In the genomic region with DNA sequence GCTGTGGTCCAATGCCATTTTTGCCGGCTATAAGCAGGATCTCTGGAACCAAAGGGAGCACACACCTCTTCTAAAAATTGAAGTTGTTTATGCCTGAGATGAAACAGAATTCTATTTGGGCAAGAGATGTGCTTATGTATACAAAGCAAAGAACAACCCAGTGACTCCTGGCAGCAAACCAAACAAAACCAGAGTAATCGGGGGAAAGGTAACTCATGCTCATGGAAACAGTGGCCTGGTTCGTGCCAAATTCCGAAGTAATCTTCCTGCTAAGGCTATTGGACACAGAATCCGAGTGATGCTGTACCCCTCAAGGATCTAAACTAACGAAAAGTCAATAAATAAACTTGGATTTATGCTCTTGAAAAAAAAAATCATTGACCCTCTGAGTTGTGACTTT, we compare ENCODE assay signal across 35 cellular contexts.
"Had no signal": no experiment of that assay in that cellular context is flagged by ENCODE, and none has a peak within 500 bp of the region (broad histone marks: within the 10 kb centered on the region; RNA-seq: fewer than 3 reads in every experiment).

No MANE protein-coding gene starts in this region.

- H2AFZ ChIP-seq: PC-9 had no signal

- H3K4me1 Mint-ChIP-seq: activated B cell treated with CpG ODN at 0.5 μM for 24 hours; activated naive CD4-positive, alpha-beta T cell treated with anti-CD3 and anti-CD28 coated beads, Interleukin-2, amount 10 ng/mL, durations not matched to agents 7 days and 5 days; activated naive CD8-positive, alpha-beta T cell treated with anti-CD3 and anti-CD28 coated beads for 36 hours had no signal

- H3K36me3 Mint-ChIP-seq: activated CD4-positive, alpha-beta memory T cell treated with anti-CD3 and anti-CD28 coated beads for 36 hours; activated naive CD4-positive, alpha-beta T cell treated with anti-CD3 and anti-CD28 coated beads, Interleukin-2, amount 10 ng/mL, durations not matched to agents 7 days and 5 days; activated naive CD8-positive, alpha-beta T cell treated with anti-CD3 and anti-CD28 coated beads for 36 hours had no signal

- H3K4me2 ChIP-seq: PC-9 had no signal

- H3K27me3 ChIP-seq: brain microvascular endothelial cell, cardiac muscle cell had no signal

- H3K27ac Mint-ChIP-seq: activated B cell treated with CpG ODN at 0.5 μM for 24 hours; activated CD4-positive, alpha-beta memory T cell treated with anti-CD3 and anti-CD28 coated beads for 36 hours; activated naive CD4-positive, alpha-beta T cell treated with anti-CD3 and anti-CD28 coated beads, Interleukin-2, amount 10 ng/mL, durations not matched to agents 7 days and 5 days; activated naive CD8-positive, alpha-beta T cell treated with anti-CD3 and anti-CD28 coated beads for 36 hours had no signal

- H3K9me3 Mint-ChIP-seq: activated B cell treated with CpG ODN at 0.5 μM for 24 hours; activated CD4-positive, alpha-beta memory T cell treated with anti-CD3 and anti-CD28 coated beads for 36 hours; activated naive CD4-positive, alpha-beta T cell treated with anti-CD3 and anti-CD28 coated beads, Interleukin-2, amount 10 ng/mL, durations not matched to agents 7 days and 5 days; activated naive CD8-positive, alpha-beta T cell treated with anti-CD3 and anti-CD28 coated beads for 36 hours had no signal

- H3K27ac ChIP-seq: brain microvascular endothelial cell, cardiac muscle cell, PC-9, RWPE1, VCaP had no signal

- DNase-seq: activated B cell treated with CpG ODN at 0.5 μM for 24 hours; activated CD4-positive, alpha-beta memory T cell treated with anti-CD3 and anti-CD28 coated beads for 36 hours; activated CD4-positive, alpha-beta T cell treated with anti-CD3 and anti-CD28 coated beads for 4 hours; activated CD4-positive, alpha-beta T cell treated with anti-CD3 and anti-CD28 coated beads, Interleukin-2, amount 50 U/mL, for 1 hour; activated CD4-positive, CD25-positive, alpha-beta regulatory T cell treated with anti-CD3 and anti-CD28 coated beads, Interleukin-2, amount 50 U/mL, for 72 hours; activated CD8-positive, alpha-beta memory T cell treated with anti-CD3 and anti-CD28 coated beads, Interleukin-2, amount 50 U/mL, for 4 hours; activated effector memory CD4-positive, alpha-beta T cell treated with Interleukin-2 at 50 U/mL for 16 hours; activated naive CD4-positive, alpha-beta T cell treated with anti-CD3 and anti-CD28 coated beads, Interleukin-2, amount 10 ng/mL, durations not matched to agents 7 days and 5 days; activated naive CD8-positive, alpha-beta T cell treated with anti-CD3 and anti-CD28 coated beads for 36 hours; activated T-cell treated with anti-CD3 and anti-CD28 coated beads, Interleukin-2, amount 50 U/mL, for 48 hours; amniotic stem cell; aorta; brain microvascular endothelial cell; Kasumi-1; KG1; MM.1S; MV-4-11; NCI-H1092; NCI-H1436 treated with DMSO at 0.1 percent for 48 hours; NCI-H1694 treated with DMSO at 0.1 percent for 48 hours; NCI-H2029 treated with DMSO at 0.1 percent for 48 hours; NCI-H2107; NCI-H2171; NCI-H510A; NCI-H526; NCI-H748 treated with DMSO at 0.1 percent for 48 hours; PC-9; Right ventricle myocardium superior; SW 1271; T-helper 1 cell; T-helper 2 cell; T-helper 9 cell had no signal

- H3K4me3 Mint-ChIP-seq: activated B cell treated with CpG ODN at 0.5 μM for 24 hours; activated CD4-positive, alpha-beta memory T cell treated with anti-CD3 and anti-CD28 coated beads for 36 hours; activated naive CD4-positive, alpha-beta T cell treated with anti-CD3 and anti-CD28 coated beads, Interleukin-2, amount 10 ng/mL, durations not matched to agents 7 days and 5 days; activated naive CD8-positive, alpha-beta T cell treated with anti-CD3 and anti-CD28 coated beads for 36 hours had no signal

- H3K27me3 Mint-ChIP-seq: activated naive CD8-positive, alpha-beta T cell treated with anti-CD3 and anti-CD28 coated beads for 36 hours had no signal

- H3K4me3 ChIP-seq: cardiac muscle cell, PC-9 had no signal

- H3K36me3 ChIP-seq: brain microvascular endothelial cell, cardiac muscle cell had no signal
